In the genomic region with DNA sequence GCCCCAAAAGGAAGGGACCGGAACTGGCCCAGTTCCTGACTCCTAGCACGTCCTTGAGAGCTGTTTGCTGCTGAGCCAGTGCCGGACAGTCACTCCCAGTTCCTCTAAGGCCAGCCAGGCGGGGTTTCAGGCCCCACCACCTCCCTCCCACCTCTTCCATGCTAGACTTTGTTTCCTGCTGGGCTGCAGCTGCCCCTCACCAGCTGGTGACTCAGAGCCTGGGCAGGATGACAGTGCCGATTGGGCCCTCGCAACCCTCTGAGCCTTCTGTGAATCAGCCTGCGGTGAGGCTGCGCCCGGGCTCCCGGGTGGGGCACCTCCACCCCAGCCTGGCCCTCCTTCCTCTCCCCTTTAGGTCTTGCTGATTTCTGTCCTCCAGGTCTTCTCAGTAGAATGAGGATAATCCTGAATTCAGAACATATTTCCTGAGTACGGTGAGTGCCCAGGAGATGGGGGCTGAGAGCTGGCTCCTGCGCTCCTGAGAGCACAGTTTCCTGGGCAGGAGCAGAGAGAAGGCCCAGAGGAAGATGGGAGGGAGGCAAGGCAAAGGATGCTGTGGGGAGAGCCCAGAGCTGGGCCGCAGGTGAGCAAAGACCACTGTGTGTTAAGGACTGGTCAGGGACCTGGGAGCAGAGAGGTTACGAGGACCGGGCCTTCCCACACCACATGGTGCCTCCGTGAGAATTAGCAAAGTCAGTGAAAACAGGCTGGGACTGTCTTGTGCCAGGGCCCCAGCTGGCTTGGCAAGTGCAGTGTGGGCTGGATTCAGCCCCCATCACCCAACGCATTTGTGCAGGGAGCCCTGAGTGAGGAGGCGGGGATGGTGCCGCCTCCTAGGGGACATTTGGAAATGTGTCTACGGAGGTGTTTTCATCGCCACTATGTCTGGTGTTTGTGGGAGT, we compare ENCODE assay signal across 1 cellular context.
TF ChIP-seq lines count a peak whose summit lies in the region.

No MANE protein-coding gene starts in this region.

TF ChIP-seq in H1, 55 proteins besides CTCF, POLR2A, EP300 and RAD21 (continued from another document):
- TF ChIP-seq SIN3A (conservative IDR thresholded peaks at IDR 0.05 in 1 of 2, IDR thresholded peaks at IDR 0.05 in 1 of 2; ENCODE audit: low read depth in 1 of 2, low read length in 2 of 2) (peak in 1 of 2 experiments; percentile 70; a peak in 1 of 4 replicates), SAP30 (IDR thresholded peaks at IDR 0.05; ENCODE audit: insufficient read depth, insufficient replicate concordance, low read length) (peak; percentile 35), TCF12 (IDR thresholded peaks at IDR 0.05; ENCODE audit: low read depth, low read length) (no peak), HDAC6 (IDR thresholded peaks at IDR 0.05; ENCODE audit: low read depth, low read length) (no peak), CBX8 (IDR thresholded peaks at IDR 0.05; ENCODE audit: borderline replicate concordance, low read depth, low read length) (no peak), HDAC2 (IDR thresholded peaks at IDR 0.05; ENCODE audit: borderline replicate concordance in 1 of 2, low read depth in 2 of 2, low read length in 2 of 2) (0 out of 4 replicates have a peak, but pooled peaks of 1 of the 2 experiments have one; percentile 50), E2F6 (IDR thresholded peaks at IDR 0.05) (no peak), GTF2F1 (IDR thresholded peaks at IDR 0.05; ENCODE audit: borderline replicate concordance, low read depth, low read length) (no peak), CHD2 (IDR thresholded peaks at IDR 0.05; ENCODE audit: low read length) (no peak), CEBPB (IDR thresholded peaks at IDR 0.05; ENCODE audit: low read depth, low read length) (no peak), ASH2L (IDR thresholded peaks at IDR 0.05; ENCODE audit: low read length) (no peak), RNF2 (IDR thresholded peaks at IDR 0.05; ENCODE audit: borderline replicate concordance, low read depth, low read length, missing control alignments, poor library complexity, severe bottlenecking) (no peak), ZNF274 (IDR thresholded peaks at IDR 0.05; ENCODE audit: borderline replicate concordance, extremely low read depth, low read length) (no peak), EGR1 (IDR thresholded peaks at IDR 0.05; ENCODE audit: borderline replicate concordance, low read depth, low read length) (no peak), PHF8 (conservative IDR thresholded peaks at IDR 0.05; ENCODE audit: low read depth, low read length) (no peak), TAF7 (optimal IDR thresholded peaks at IDR 0.05; ENCODE audit: borderline replicate concordance, low read depth, low read length) (no peak)
- TF ChIP-seq, protein P1, sequence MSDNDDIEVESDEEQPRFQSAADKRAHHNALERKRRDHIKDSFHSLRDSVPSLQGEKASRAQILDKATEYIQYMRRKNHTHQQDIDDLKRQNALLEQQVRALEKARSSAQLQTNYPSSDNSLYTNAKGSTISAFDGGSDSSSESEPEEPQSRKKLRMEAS (IDR thresholded peaks at IDR 0.05): 0 out of 2 replicates have a peak, but pooled peaks have one; percentile 14
- TF ChIP-seq, protein P2, sequence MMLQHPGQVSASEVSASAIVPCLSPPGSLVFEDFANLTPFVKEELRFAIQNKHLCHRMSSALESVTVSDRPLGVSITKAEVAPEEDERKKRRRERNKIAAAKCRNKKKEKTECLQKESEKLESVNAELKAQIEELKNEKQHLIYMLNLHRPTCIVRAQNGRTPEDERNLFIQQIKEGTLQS (IDR thresholded peaks at IDR 0.05; ENCODE audit: insufficient read depth, low read depth, low read length): no peak
